22 cellular contexts compared by ENCODE assay signal in genomic region chr7:446289-446935, GRCh38.
"Had no signal": no experiment of that assay in that cellular context is flagged by ENCODE, and none has a peak within 500 bp of the region (broad histone marks: within the 10 kb centered on the region; RNA-seq: fewer than 3 reads in every experiment).

No MANE protein-coding gene starts in this region.

- H3K36me3 ChIP-seq: esophagus muscularis mucosa, gastrocnemius medialis, heart right ventricle, prostate gland, spleen, thoracic aorta, uterus had no signal

- H3K4me1 ChIP-seq: heart right ventricle, parathyroid adenoma, prostate gland, uterus had no signal

- H3K4me3 Mint-ChIP-seq: dendritic cell treated with granulocyte-macrophage colony-stimulating factor and Interleukin-4, amounts not matched to agents 40 ng/mL and 50 ng/mL, for 4 days; effector memory CD8-positive, alpha-beta T cell; natural killer cell; stimulated activated naive B cell treated with anti-CD40 and anti-IgM and Interleukin-4, amounts not matched to agents 10 μg/mL and 1 μg/mL and 100 μg/mL, for 72 hours; stimulated activated naive CD8-positive, alpha-beta T cell treated with anti-CD3 and anti-CD28 coated beads, Interleukin-15, amount 100 ng/mL, for 72 hours; type B pancreatic cell had no signal

- FAIRE-seq: colon, islet of Langerhans had no signal

- H3K27ac Mint-ChIP-seq: dendritic cell treated with granulocyte-macrophage colony-stimulating factor and Interleukin-4, amounts not matched to agents 40 ng/mL and 50 ng/mL, for 4 days; effector memory CD8-positive, alpha-beta T cell; natural killer cell; stimulated activated naive B cell treated with anti-CD40 and anti-IgM and Interleukin-4, amounts not matched to agents 10 μg/mL and 1 μg/mL and 100 μg/mL, for 72 hours; stimulated activated naive CD8-positive, alpha-beta T cell treated with anti-CD3 and anti-CD28 coated beads, Interleukin-15, amount 100 ng/mL, for 72 hours; type B pancreatic cell had no signal

- DNase-seq: effector memory CD8-positive, alpha-beta T cell; gastrocnemius medialis; heart right ventricle; hypothalamus; left ventricle myocardium superior; natural killer cell; spleen; stimulated activated CD4-positive, alpha-beta T cell treated with anti-CD3 and anti-CD28 coated beads, Interleukin-15, amount 100 ng/mL, for 24 hours; stimulated activated CD4-positive, alpha-beta T cell treated with anti-CD3 and anti-CD28 coated beads, Interleukin-1b, Interleukin-23, amount 100 ng/mL, for 48 hours; stimulated activated CD4-positive, alpha-beta T cell treated with anti-CD3 and anti-CD28 coated beads, Interleukin-4, amount 100 ng/mL, for 4 hours; stimulated activated naive B cell treated with anti-CD40 and anti-IgM and Interleukin-4, amounts not matched to agents 10 μg/mL and 1 μg/mL and 100 μg/mL, for 72 hours; stimulated activated naive CD8-positive, alpha-beta T cell treated with anti-CD3 and anti-CD28 coated beads, Interleukin-15, amount 100 ng/mL, for 72 hours; uterus had no signal

- H3K9ac ChIP-seq: parathyroid adenoma had no signal

- H3K9me3 ChIP-seq: esophagus muscularis mucosa, gastrocnemius medialis, heart right ventricle, prostate gland, spleen, thoracic aorta, uterus had no signal

- H3K36me3 Mint-ChIP-seq: natural killer cell; stimulated activated naive B cell treated with anti-CD40 and anti-IgM and Interleukin-4, amounts not matched to agents 10 μg/mL and 1 μg/mL and 100 μg/mL, for 72 hours; type B pancreatic cell had no signal

- H3K4me3 ChIP-seq: esophagus muscularis mucosa, gastrocnemius medialis, heart right ventricle, prostate gland, spleen, thoracic aorta, uterus had no signal

- H2AFZ ChIP-seq: parathyroid adenoma had no signal

- H3K79me2 ChIP-seq: parathyroid adenoma had no signal

- H3K27me3 ChIP-seq: uterus had no signal

- H3K9me3 Mint-ChIP-seq: dendritic cell treated with granulocyte-macrophage colony-stimulating factor and Interleukin-4, amounts not matched to agents 40 ng/mL and 50 ng/mL, for 4 days; effector memory CD8-positive, alpha-beta T cell; natural killer cell; stimulated activated naive B cell treated with anti-CD40 and anti-IgM and Interleukin-4, amounts not matched to agents 10 μg/mL and 1 μg/mL and 100 μg/mL, for 72 hours; stimulated activated naive CD8-positive, alpha-beta T cell treated with anti-CD3 and anti-CD28 coated beads, Interleukin-15, amount 100 ng/mL, for 72 hours; type B pancreatic cell had no signal

- H3K27ac ChIP-seq: epithelial cell of prostate, esophagus muscularis mucosa, gastrocnemius medialis, heart right ventricle, parathyroid adenoma, prostate gland, thoracic aorta, uterus had no signal
